Comparison of ENCODE assay signal across 14 cellular contexts in genomic region chr18:59908790-59909189, GRCh38. TPM values are rescaled to one million over a fixed set of nuclear protein-coding genes. Genes with fewer than 3 reads are reported as not detected.
DNase-seq lines count a peak whose midpoint lies in the region; ATAC-seq and TF ChIP-seq lines count a peak whose summit lies in the region.
"Had no signal": no experiment of that assay in that cellular context is flagged by ENCODE, and none has a peak within 500 bp of the region (broad histone marks: within the 10 kb centered on the region; RNA-seq: fewer than 3 reads in every experiment).

No MANE protein-coding gene starts in this region.

- peaks cover 56% of the 10 kb centered on the region for H3K4me1 ChIP-seq in SJSA1 (replicated peaks)
- H3K4me1 ChIP-seq in esophagus squamous epithelium: peaks cover 2 to 35% (median 14%) of the 10 kb centered on the region in 3 donors
- peaks cover 26% of the 10 kb centered on the region for H3K4me1 ChIP-seq in suprapubic skin

- no peak for DNase-seq in activated T-cell treated with anti-CD3 and anti-CD28 coated beads, Interleukin-2, amount 50 U/mL, for 24 hours
- no peak for DNase-seq in activated T-cell treated with anti-CD3 and anti-CD28 coated beads, Interleukin-2, amount 50 U/mL, for 1 hour
- DNase-seq in SJSA1 (ENCODE audit: low read depth in 1 of 2, low spot score in 2 of 2) (peak in 1 of 2 experiments; percentile 49), esophagus squamous epithelium (lab: John Stamatoyannopoulos, UW) (no peak), suprapubic skin (ENCODE audit: low spot score in 2 of 2) (no peak)
- no peak for DNase-seq in activated CD8-positive, alpha-beta T cell treated with anti-CD3 and anti-CD28 coated beads for 36 hours
- DNase-seq: activated CD4-positive, CD25-positive, alpha-beta regulatory T cell; MV-4-11; NCI-H446 treated with DMSO at 0.1 percent for 48 hours; trophoblast cell had no signal

- TF ChIP-seq POLR2A in esophagus squamous epithelium (IDR thresholded peaks at IDR 0.05) (no peak), suprapubic skin (IDR thresholded peaks at IDR 0.05) (no peak)

- TF ChIP-seq CTCF in esophagus squamous epithelium (IDR thresholded peaks at IDR 0.05) (no peak), suprapubic skin (IDR thresholded peaks at IDR 0.05) (no peak)
- no peak for TF ChIP-seq CTCF in activated CD8-positive, alpha-beta T cell treated with anti-CD3 and anti-CD28 coated beads for 36 hours (IDR thresholded peaks at IDR 0.05)

- H3K4me3 ChIP-seq in SJSA1 (no peak overlapping the region), esophagus squamous epithelium (peak overlapping the region in 3 of 4 donors; percentile 16 to 27 (median 26)), suprapubic skin (no peak overlapping the region)
- H3K4me3 ChIP-seq: cardiac muscle cell had no signal

- H3K27me3 ChIP-seq in SJSA1 (replicated peaks) (no peaks in the 10 kb centered on the region), esophagus squamous epithelium (peaks cover 0 to 19% (median 0%) of the 10 kb centered on the region in 4 donors), suprapubic skin (peaks cover 4% of the 10 kb centered on the region)

- no peaks in the 10 kb centered on the region for H3K9me3 Mint-ChIP-seq in activated T-cell treated with anti-CD3 and anti-CD28 coated beads, Interleukin-2, amount 50 U/mL, for 24 hours
- no peaks in the 10 kb centered on the region for H3K9me3 Mint-ChIP-seq in activated CD8-positive, alpha-beta T cell treated with anti-CD3 and anti-CD28 coated beads for 36 hours

- CTCF ChIA-PET in activated CD8-positive, alpha-beta T cell treated with anti-CD3 and anti-CD28 coated beads for 36 hours (lab: Charles Lee): interaction anchor here (1.1 to 1.6 kb wide), 2 partner anchors 9 to 80 kb away, joined by 3 to 4 read pairs; partner anchors contain the start of gene PMAIP1

- H3K27ac Mint-ChIP-seq in activated T-cell treated with anti-CD3 and anti-CD28 coated beads, Interleukin-2, amount 50 U/mL, for 24 hours: peak overlapping the region; percentile 65
- no peak overlapping the region for H3K27ac Mint-ChIP-seq in activated CD8-positive, alpha-beta T cell treated with anti-CD3 and anti-CD28 coated beads for 36 hours

- H3K27me3 Mint-ChIP-seq in activated T-cell treated with anti-CD3 and anti-CD28 coated beads, Interleukin-2, amount 50 U/mL, for 24 hours: no peaks in the 10 kb centered on the region
- H3K27me3 Mint-ChIP-seq in activated CD8-positive, alpha-beta T cell treated with anti-CD3 and anti-CD28 coated beads for 36 hours: no peaks in the 10 kb centered on the region

- H3K27ac ChIP-seq in SJSA1: peak overlapping the region; percentile 15
- H3K27ac ChIP-seq in esophagus squamous epithelium: peak overlapping the region; percentile 45 to 85 (median 77)
- H3K27ac ChIP-seq in suprapubic skin: peak overlapping the region; percentile 70
- H3K27ac ChIP-seq: cardiac muscle cell had no signal

- no peak for ATAC-seq in activated CD8-positive, alpha-beta T cell treated with anti-CD3 and anti-CD28 coated beads for 36 hours
- ATAC-seq in GM18520 (IDR thresholded peaks at IDR 0.05; ENCODE audit: unreplicated experiment) (no peak), HG03025 (IDR thresholded peaks at IDR 0.05; ENCODE audit: low FRiP score, unreplicated experiment) (no peak)
- ATAC-seq: Right ventricle myocardium inferior had no signal

- H3K9me3 ChIP-seq in SJSA1 (replicated peaks) (peaks cover 3% of the 10 kb centered on the region; the same call in 1 of the 2 replicates), esophagus squamous epithelium (no peaks in the 10 kb centered on the region), suprapubic skin (no peaks in the 10 kb centered on the region)

- H3K36me3 Mint-ChIP-seq in activated T-cell treated with anti-CD3 and anti-CD28 coated beads, Interleukin-2, amount 50 U/mL, for 24 hours (ENCODE audit: low read depth): peaks cover 18% of the 10 kb centered on the region
- H3K36me3 Mint-ChIP-seq in activated CD8-positive, alpha-beta T cell treated with anti-CD3 and anti-CD28 coated beads for 36 hours (ENCODE audit: low read depth): peaks cover 13% of the 10 kb centered on the region

- intact Hi-C loops in esophagus squamous epithelium (cut with DNase I): no loop called here
- intact Hi-C loops in activated CD8-positive, alpha-beta T cell treated with anti-CD3 and anti-CD28 coated beads for 36 hours (cut with micrococcal nuclease): loop anchor here (5.0 to 10.0 kb wide), 2 partner anchors 44 to 554 kb away; partner anchors contain the start of gene LMAN1

- peaks cover 58% of the 10 kb centered on the region for H3K4me1 Mint-ChIP-seq in activated T-cell treated with anti-CD3 and anti-CD28 coated beads, Interleukin-2, amount 50 U/mL, for 24 hours (ENCODE audit: low read depth)
- H3K4me1 Mint-ChIP-seq in activated CD8-positive, alpha-beta T cell treated with anti-CD3 and anti-CD28 coated beads for 36 hours (ENCODE audit: low read depth): peaks cover 46% of the 10 kb centered on the region

- H3K36me3 ChIP-seq in SJSA1 (peaks cover 5% of the 10 kb centered on the region; the same call in 1 of the 2 replicates), esophagus squamous epithelium (no peaks in the 10 kb centered on the region), suprapubic skin (no peaks in the 10 kb centered on the region)
- H3K36me3 ChIP-seq: cardiac muscle cell had no signal

- TF ChIP-seq EP300 in suprapubic skin (IDR thresholded peaks at IDR 0.05): no peak

- H3K4me3 Mint-ChIP-seq in activated T-cell treated with anti-CD3 and anti-CD28 coated beads, Interleukin-2, amount 50 U/mL, for 24 hours: no peak overlapping the region
- H3K4me3 Mint-ChIP-seq in activated CD8-positive, alpha-beta T cell treated with anti-CD3 and anti-CD28 coated beads for 36 hours: no peak overlapping the region

- 38 to 48% methylated on average over 7 of the region's 7 CpGs for WGBS in esophagus squamous epithelium, 2 donors
- WGBS in suprapubic skin: 36% methylated on average over 7 of the region's 7 CpGs

- POLR2A ChIA-PET in activated CD8-positive, alpha-beta T cell treated with anti-CD3 and anti-CD28 coated beads for 36 hours (lab: Charles Lee): no interaction called here

RNA-seq across cellular contexts. Expression of gene PMAIP1, which starts 9.0 kb away (rescaled TPM):
- total RNA-seq in SJSA1 (2014; rRNA removed; shearing (Covaris generic)): 24.2 and 31.7 TPM in 2 replicates
- total RNA-seq in esophagus squamous epithelium (10 to 100 TPM in 1 of 4 donors, 1 to 10 TPM in 3; 6.9 to 12.5 (median 7.8) TPM), suprapubic skin (10 to 100 TPM; 18.5 to 27.3 (median 23.8) TPM)
- 10 to 100 TPM; 92.8 to 98.9 TPM for total RNA-seq in activated CD8-positive, alpha-beta T cell treated with anti-CD3 and anti-CD28 coated beads for 36 hours

Comparison
In these comparisons a context has a peak if more than half of its experiments do, and no peak if none do; other contexts are left out.
1. H3K27ac ChIP-seq: peak in every context shown above with its lines; median percentile 77 in esophagus squamous epithelium; 70 in suprapubic skin; 15 in SJSA1.
2. H3K4me3 ChIP-seq: peak in esophagus squamous epithelium (3 of 4); none in SJSA1 (single experiment) and suprapubic skin (single experiment).